In the genomic region with DNA sequence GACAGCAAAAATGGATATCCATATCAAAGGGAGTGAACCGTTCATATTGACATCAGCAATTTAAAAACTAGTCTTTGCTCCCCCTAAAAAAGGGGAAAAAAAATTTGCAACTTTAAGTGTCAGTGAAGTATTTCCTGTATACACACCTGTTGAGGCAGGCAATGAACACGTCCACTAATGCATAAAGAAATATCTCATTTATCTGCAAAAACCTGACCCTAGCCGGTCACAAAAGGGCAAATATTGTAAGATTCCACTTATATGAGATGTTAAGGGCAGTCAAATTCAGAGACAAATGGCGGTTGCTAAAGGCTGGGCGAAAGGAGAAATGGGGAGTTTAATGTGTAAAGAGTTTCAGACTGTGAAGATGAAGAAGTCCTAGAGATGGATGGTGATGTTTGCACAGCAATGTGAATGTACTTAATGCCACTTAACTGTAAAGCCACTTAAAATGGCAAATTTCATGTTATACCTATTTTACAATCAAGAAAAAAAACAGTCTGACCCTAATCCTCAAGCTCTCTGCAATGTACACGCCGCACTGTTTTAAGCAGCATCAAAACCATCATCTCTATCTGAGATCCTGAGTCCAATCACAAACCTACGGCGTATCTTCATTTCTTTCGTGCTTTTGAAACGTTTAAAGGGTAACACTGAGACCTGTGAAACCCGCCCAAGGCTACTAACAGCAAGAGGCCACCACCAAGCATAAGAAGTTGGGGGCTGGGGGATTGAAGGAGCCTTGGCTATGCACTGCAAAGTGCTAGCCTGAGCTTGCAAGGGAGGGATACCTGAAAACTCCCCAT, we compare ENCODE assay signal across 8 cellular contexts. TPM values are rescaled to one million over a fixed set of nuclear protein-coding genes. Genes with fewer than 3 reads are reported as not detected.
DNase-seq lines count a peak whose midpoint lies in the region; ATAC-seq and TF ChIP-seq lines count a peak whose summit lies in the region.

No MANE protein-coding gene starts in this region.

- 64% methylated on average over 11 of the region's 12 CpGs for WGBS in mesenchymal stem cell

- intact Hi-C loops in vagina (cut with DNase I), result no loop called here

- H3K23ac ChIP-seq in mesenchymal stem cell (ENCODE audit: low read length in 2 of 2), result no peak overlapping the region

- no peak overlapping the region for H4K8ac ChIP-seq in mesenchymal stem cell (ENCODE audit: low read length)

- peaks cover 26% of the 10 kb centered on the region for H3K4me1 Mint-ChIP-seq in HFFc6 (ENCODE audit: low read depth)

- TF ChIP-seq CTCF in AG04450 (IDR thresholded peaks at IDR 0.05; ENCODE audit: low read depth, low read length) (no peak), HFFc6 (IDR thresholded peaks at IDR 0.05) (no peak), vagina (IDR thresholded peaks at IDR 0.05) (no peak)

- peak overlapping the region; percentile 24 for H2AFZ ChIP-seq in mesenchymal stem cell (ENCODE audit: low read depth, low read length)

- peak overlapping the region; percentile 90 for H3K27ac Mint-ChIP-seq in HFFc6

- H3K4me1 ChIP-seq in mesenchymal stem cell (ENCODE audit: control insufficient read depth, insufficient read depth, low read depth, low read length), result peaks cover 5% of the 10 kb centered on the region
- peaks cover 43% of the 10 kb centered on the region for H3K4me1 ChIP-seq in vagina

- CTCF ChIA-PET in AG04450 (lab: Charles Lee), result no interaction called here

- peaks cover 2% of the 10 kb centered on the region; the same call in 1 of the 2 replicates for H3K27me3 Mint-ChIP-seq in HFFc6 (ENCODE audit: insufficient read depth)

- peak overlapping the region in 1 of 2 experiments; percentile 64 for H3K4ac ChIP-seq in mesenchymal stem cell (ENCODE audit: low read depth in 1 of 2, low read length in 2 of 2)

- H2BK12ac ChIP-seq in mesenchymal stem cell (ENCODE audit: low read length in 2 of 2), result no peak overlapping the region

- H3K36me3 ChIP-seq in mesenchymal stem cell (ENCODE audit: control insufficient read depth in 1 of 2, insufficient read depth in 2 of 2, low read depth in 1 of 2, low read length in 2 of 2) (peaks cover 16 to 42% of the 10 kb centered on the region in 2 experiments), vagina (peaks cover 0 to 36% of the 10 kb centered on the region in 2 donors)

- H3K4me3 ChIP-seq in AG04450 (ENCODE audit: low read depth, low read length), result peak overlapping the region; percentile 93
- peak overlapping the region; percentile 86 to 92 for H3K4me3 ChIP-seq in mesenchymal stem cell (ENCODE audit: insufficient read depth in 1 of 2, low read depth in 1 of 2, low read length in 2 of 2)
- peak overlapping the region; percentile 86 to 97 for H3K4me3 ChIP-seq in vagina

- no peak overlapping the region for H2BK15ac ChIP-seq in mesenchymal stem cell (ENCODE audit: low read depth, poor library complexity, severe bottlenecking)

- H2BK120ac ChIP-seq in mesenchymal stem cell (ENCODE audit: low read depth, low read length), result no peak overlapping the region

- H2BK5ac ChIP-seq in mesenchymal stem cell (ENCODE audit: low read depth, low read length, poor library complexity, severe bottlenecking), result no peak overlapping the region

- no peaks in the 10 kb centered on the region for H3K27me3 ChIP-seq in AG04450 (ENCODE audit: control insufficient read depth, insufficient read depth, low read length)
- no peaks in the 10 kb centered on the region for H3K27me3 ChIP-seq in mesenchymal stem cell (ENCODE audit: control insufficient read depth in 1 of 2, insufficient read depth in 1 of 2, low read length in 2 of 2)
- H3K27me3 ChIP-seq in vagina, result no peaks in the 10 kb centered on the region

- H2AK5ac ChIP-seq in mesenchymal stem cell (ENCODE audit: low read length, severe bottlenecking), result no peak overlapping the region

- no peak overlapping the region for H3K14ac ChIP-seq in mesenchymal stem cell (ENCODE audit: low read length in 2 of 2)

- H3K18ac ChIP-seq in mesenchymal stem cell (ENCODE audit: low read depth in 1 of 2, low read length in 2 of 2), result no peak overlapping the region

- peaks cover 32% of the 10 kb centered on the region for H3K36me3 Mint-ChIP-seq in HFFc6 (ENCODE audit: low read depth)

- ATAC-seq in HG02798 (IDR thresholded peaks at IDR 0.05; ENCODE audit: poor library complexity, unreplicated experiment) (no peak), HG03571 (IDR thresholded peaks at IDR 0.05; ENCODE audit: unreplicated experiment) (no peak)

- POLR2A ChIA-PET in AG04450 (lab: Yijun Ruan, JAX), result no interaction called here

- peaks cover 22% of the 10 kb centered on the region for H3K79me1 ChIP-seq in mesenchymal stem cell (replicated peaks; ENCODE audit: low read length, poor library complexity, severe bottlenecking)

- H3K9me3 Mint-ChIP-seq in HFFc6, result peaks cover 5% of the 10 kb centered on the region

- H3K9me3 ChIP-seq in AG04450 (ENCODE audit: control insufficient read depth, insufficient read depth, low read length) (no peaks in the 10 kb centered on the region; the same call in 1 of the 2 replicates), mesenchymal stem cell (ENCODE audit: control insufficient read depth, low read length) (no peaks in the 10 kb centered on the region), vagina (no peaks in the 10 kb centered on the region)

- H3K27ac ChIP-seq in AG04450 (ENCODE audit: low read depth, low read length), result peak overlapping the region; percentile 88
- H3K27ac ChIP-seq in mesenchymal stem cell (ENCODE audit: low read length, poor library complexity, severe bottlenecking), result peak overlapping the region; percentile 49
- peak overlapping the region; percentile 95 for H3K27ac ChIP-seq in vagina

- DNase-seq in AG04450 (ENCODE audit: low read depth, low spot score) (no peak), HFFc6 (no peak), astrocyte of the hippocampus (ENCODE audit: low read depth, low spot score) (peak; percentile 36), mesenchymal stem cell (no peak), vagina (ENCODE audit: extremely low spot score in 2 of 2) (no peak), activated gamma-delta T cell treated with Interleukin-2 at 50 U/mL for 16 hours (no peak)

- H4K91ac ChIP-seq in mesenchymal stem cell (ENCODE audit: low read length), result no peak overlapping the region

- H3K4me2 ChIP-seq in mesenchymal stem cell (ENCODE audit: low read length, poor library complexity, severe bottlenecking), result peak overlapping the region; percentile 87

- TF ChIP-seq POLR2A in vagina (IDR thresholded peaks at IDR 0.05), result no peak

- peak overlapping the region; percentile 96 for H3K4me3 Mint-ChIP-seq in HFFc6

- peak overlapping the region; percentile 99 for H3K9ac ChIP-seq in mesenchymal stem cell (ENCODE audit: low read length)

RNA-seq across cellular contexts. Expression of a gene that starts 1.1 kb away (rescaled TPM):
- polyA plus RNA-seq in AG04450 (2011; rRNA removed), result 33.9 and 37.7 TPM in 2 replicates
- polyA minus RNA-seq in AG04450 (2011; rRNA and poly(A)+ RNA removed), result 21.0 and 24.9 TPM in 2 replicates
- 10 to 100 TPM; 25.5 to 36.1 (median 30.4) TPM for total RNA-seq in HFFc6 (2021; fragmentation: NEBNext Ultra II Directional; extraction: Animal tissue kit (Norgen Biotek cat#: 25700))
- 24.6 TPM for polyA plus RNA-seq in mesenchymal stem cell (2013, experiment 1 of 2)
- 24.1 TPM for polyA plus RNA-seq in mesenchymal stem cell (2013, experiment 2 of 2)
- total RNA-seq in vagina, result 39.3 TPM

RNA-seq across cellular contexts. Expression of a gene that starts 3.7 kb away (rescaled TPM):
- 63.7 and 75.0 TPM in 2 replicates for polyA plus RNA-seq in AG04450 (2011; rRNA removed)
- 51.7 and 57.6 TPM in 2 replicates for polyA minus RNA-seq in AG04450 (2011; rRNA and poly(A)+ RNA removed)
- total RNA-seq in HFFc6 (2021; fragmentation: NEBNext Ultra II Directional; extraction: Animal tissue kit (Norgen Biotek cat#: 25700)), result 10 to 100 TPM; 60.8 to 70.2 (median 68.2) TPM
- polyA plus RNA-seq in mesenchymal stem cell (2013, experiment 1 of 2), result 83.3 TPM
- 84.4 TPM for polyA plus RNA-seq in mesenchymal stem cell (2013, experiment 2 of 2)
- total RNA-seq in vagina, result 44.4 TPM
